9 cellular contexts compared by ENCODE assay signal in genomic region chr10:89419548-89419947, GRCh38. TPM values are rescaled to one million over a fixed set of nuclear protein-coding genes. Genes with fewer than 3 reads are reported as not detected.
A peak's percentile ranks its signal among the peaks of the same experiment; 100 is the strongest.
DNase-seq lines count a peak whose midpoint lies in the region; ATAC-seq and TF ChIP-seq lines count a peak whose summit lies in the region.
"Had no signal": no experiment of that assay in that cellular context is flagged by ENCODE, and none has a peak within 500 bp of the region (broad histone marks: within the 10 kb centered on the region; RNA-seq: fewer than 3 reads in every experiment).

No MANE protein-coding gene starts in this region.

- H3K4me1 ChIP-seq in heart right ventricle: peaks cover 0 to 59% (median 42%) of the 10 kb centered on the region in 9 donors
- H3K4me1 ChIP-seq in tibial nerve: peaks cover 0 to 43% (median 18%) of the 10 kb centered on the region in 4 donors

- TF ChIP-seq EP300 in tibial nerve (IDR thresholded peaks at IDR 0.05): no peak

- DNase-seq in heart right ventricle (peak in 1 of 2 donors; percentile 16), left ventricle myocardium superior (no peak), T follicular helper cell (ENCODE audit: low read depth) (peak; percentile 18), fibroblast of mammary gland (ENCODE audit: low read depth) (peak; percentile 55), tibial nerve (ENCODE audit: low spot score in 2 of 2) (no peak), amniotic stem cell (lab: John Stamatoyannopoulos, UW) (no peak), GDM1 (lab: John Stamatoyannopoulos, UW) (no peak), MV-4-11 (lab: John Stamatoyannopoulos, UW) (no peak)
- DNase-seq: stimulated activated naive B cell treated with anti-CD40 and anti-IgM and Interleukin-4, amounts not matched to agents 10 μg/mL and 1 μg/mL and 100 μg/mL, for 72 hours had no signal

- WGBS in heart right ventricle, 2 donors: 25% methylated on average over 3 of the region's 3 CpGs
- WGBS in tibial nerve, 2 donors: 24 to 37% methylated on average over 3 of the region's 3 CpGs

- intact Hi-C loops in heart right ventricle (cut with DNase I): loop anchor here in 1 of 10 donors (5.0 kb wide), 1 partner anchor 377 kb away; no protein-coding TSS in a partner anchor
- intact Hi-C loops in left ventricle myocardium superior (cut with micrococcal nuclease): no loop called here

- H3K9me3 ChIP-seq in heart right ventricle (no peaks in the 10 kb centered on the region), tibial nerve (no peaks in the 10 kb centered on the region)

- H3K36me3 ChIP-seq in heart right ventricle (peaks cover 0 to 54% (median 8%) of the 10 kb centered on the region in 9 donors), tibial nerve (peaks cover 0 to 42% (median 0%) of the 10 kb centered on the region in 3 donors)

- H3K27me3 ChIP-seq in heart right ventricle (no peaks in the 10 kb centered on the region), tibial nerve (no peaks in the 10 kb centered on the region)

- no peak for TF ChIP-seq POLR2A in tibial nerve (IDR thresholded peaks at IDR 0.05)

- TF ChIP-seq CTCF in heart right ventricle (IDR thresholded peaks at IDR 0.05): peak in 8 of 9 donors; percentile 38 to 60 (median 48)
- TF ChIP-seq CTCF in fibroblast of mammary gland (conservative IDR thresholded peaks at IDR 0.05; ENCODE audit: control insufficient read depth, insufficient read depth, low read depth, low read length): peak; percentile 62
- TF ChIP-seq CTCF in tibial nerve (IDR thresholded peaks at IDR 0.05): peak in 4 of 5 experiments; percentile 23 to 53 (median 40)

- H3K4me3 ChIP-seq in heart right ventricle (peak overlapping the region in 3 of 10 donors; percentile 1 to 9 (median 1)), fibroblast of mammary gland (ENCODE audit: control insufficient read depth, low read depth, low read length) (no peak overlapping the region), tibial nerve (no peak overlapping the region)

- no peak for ATAC-seq in heart right ventricle
- no peak for ATAC-seq in left ventricle myocardium superior
- ATAC-seq: stimulated activated naive B cell treated with anti-CD40 and anti-IgM and Interleukin-4, amounts not matched to agents 10 μg/mL and 1 μg/mL and 100 μg/mL, for 72 hours had no signal

- H3K27ac ChIP-seq in heart right ventricle (peak overlapping the region in 1 of 10 donors; percentile 13), tibial nerve (peak overlapping the region in 2 of 4 donors; percentile 18 to 32)

RNA-seq across cellular contexts. Expression of gene IFIT5, which starts 5.2 kb away (rescaled TPM):
- total RNA-seq in heart right ventricle: 10 to 100 TPM in 8 of 10 donors, 1 to 10 TPM in 2; 8.3 to 16.9 (median 11.2) TPM
- 1 to 10 TPM; 5.4 to 7.0 TPM for polyA plus RNA-seq in heart right ventricle
- 8.1 TPM for total RNA-seq in left ventricle myocardium superior
- total RNA-seq in tibial nerve: 10 to 100 TPM; 16.2 to 25.3 (median 21.9) TPM

RNA-seq across cellular contexts. Expression of gene IFIT1, which starts 27.1 kb away (rescaled TPM):
- total RNA-seq in heart right ventricle: 10 to 100 TPM; 18.8 to 50.1 (median 30.1) TPM
- 10 to 100 TPM in 1 of 2 donors, 1 to 10 TPM in 1; 5.1 to 20.8 TPM for polyA plus RNA-seq in heart right ventricle
- total RNA-seq in left ventricle myocardium superior: 48.0 TPM
- 10 to 100 TPM in 3 of 4 donors, 1 to 10 TPM in 1; 7.2 to 17.0 (median 13.9) TPM for total RNA-seq in tibial nerve

RNA-seq across cellular contexts. Expression of gene IFIT1B, which starts 41.7 kb away (rescaled TPM):
- total RNA-seq in heart right ventricle (under 1 TPM in 1 of 10 donors, not detected in 9; 0.21 TPM), left ventricle myocardium superior (not detected), tibial nerve (not detected)
- not detected for polyA plus RNA-seq in heart right ventricle

Comparison
In these comparisons a context has a peak if more than half of its experiments do, and no peak if none do; other contexts are left out.
1. DNase-seq: peak in T follicular helper cell (single experiment) and fibroblast of mammary gland (single experiment); none in left ventricle myocardium superior (single experiment), tibial nerve (0 of 2), amniotic stem cell (single experiment), GDM1 (single experiment) and MV-4-11 (single experiment).
2. Peak in every context shown above with its lines, with median percentiles within 50 percentile points of each other: CTCF ChIP-seq.